1 cellular context compared by ENCODE assay signal in the genomic region with DNA sequence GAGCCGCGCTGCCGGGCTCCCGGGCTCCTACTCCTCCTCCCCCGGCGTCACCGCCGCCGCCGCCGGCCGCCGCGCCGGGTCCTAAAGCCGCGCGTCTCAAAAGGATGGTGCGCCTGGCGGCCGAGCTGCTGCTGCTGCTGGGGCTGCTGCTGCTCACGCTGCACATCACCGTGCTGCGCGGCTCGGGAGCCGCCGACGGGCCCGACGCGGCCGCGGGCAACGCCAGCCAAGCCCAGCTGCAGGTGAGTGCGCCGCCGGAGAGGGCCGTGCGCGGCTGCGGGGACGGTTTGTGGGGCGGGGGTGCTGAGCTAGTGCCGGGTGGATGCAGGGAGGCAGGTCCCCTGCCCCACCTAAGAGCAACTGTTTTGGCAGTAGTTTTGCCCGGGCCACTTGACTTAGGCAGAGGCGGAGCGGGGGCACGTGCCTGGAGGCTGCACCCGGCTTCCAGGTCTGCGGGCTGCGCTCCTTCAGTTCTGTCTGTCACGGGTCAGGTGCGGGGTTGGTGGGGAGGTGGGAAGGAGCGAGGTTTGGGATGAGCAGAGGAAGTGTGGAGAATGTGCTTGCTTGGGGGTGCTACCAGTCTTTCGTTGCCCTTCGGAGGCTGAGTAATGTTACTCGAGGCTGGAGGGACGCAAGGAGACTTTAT.
TF ChIP-seq lines count a peak whose summit lies in the region.

No MANE protein-coding gene starts in this region.

TF ChIP-seq in HepG2, 621 proteins besides CTCF, POLR2A, EP300 and RAD21 (continued from another document and continues in another):
- TF ChIP-seq, protein P1, sequence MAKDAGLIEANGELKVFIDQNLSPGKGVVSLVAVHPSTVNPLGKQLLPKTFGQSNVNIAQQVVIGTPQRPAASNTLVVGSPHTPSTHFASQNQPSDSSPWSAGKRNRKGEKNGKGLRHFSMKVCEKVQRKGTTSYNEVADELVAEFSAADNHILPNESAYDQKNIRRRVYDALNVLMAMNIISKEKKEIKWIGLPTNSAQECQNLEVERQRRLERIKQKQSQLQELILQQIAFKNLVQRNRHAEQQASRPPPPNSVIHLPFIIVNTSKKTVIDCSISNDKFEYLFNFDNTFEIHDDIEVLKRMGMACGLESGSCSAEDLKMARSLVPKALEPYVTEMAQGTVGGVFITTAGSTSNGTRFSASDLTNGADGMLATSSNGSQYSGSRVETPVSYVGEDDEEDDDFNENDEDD (CRISPR knock-in tag; IDR thresholded peaks at IDR 0.05; ENCODE audit: borderline replicate concordance): peak; percentile 81
- TF ChIP-seq, protein P2, sequence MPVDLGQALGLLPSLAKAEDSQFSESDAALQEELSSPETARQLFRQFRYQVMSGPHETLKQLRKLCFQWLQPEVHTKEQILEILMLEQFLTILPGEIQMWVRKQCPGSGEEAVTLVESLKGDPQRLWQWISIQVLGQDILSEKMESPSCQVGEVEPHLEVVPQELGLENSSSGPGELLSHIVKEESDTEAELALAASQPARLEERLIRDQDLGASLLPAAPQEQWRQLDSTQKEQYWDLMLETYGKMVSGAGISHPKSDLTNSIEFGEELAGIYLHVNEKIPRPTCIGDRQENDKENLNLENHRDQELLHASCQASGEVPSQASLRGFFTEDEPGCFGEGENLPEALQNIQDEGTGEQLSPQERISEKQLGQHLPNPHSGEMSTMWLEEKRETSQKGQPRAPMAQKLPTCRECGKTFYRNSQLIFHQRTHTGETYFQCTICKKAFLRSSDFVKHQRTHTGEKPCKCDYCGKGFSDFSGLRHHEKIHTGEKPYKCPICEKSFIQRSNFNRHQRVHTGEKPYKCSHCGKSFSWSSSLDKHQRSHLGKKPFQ (CRISPR knock-in tag; IDR thresholded peaks at IDR 0.05; ENCODE audit: insufficient replicate concordance): peak; percentile 34
- no peak for TF ChIP-seq CCDC6 (CRISPR knock-in tag; IDR thresholded peaks at IDR 0.05)
- TF ChIP-seq, protein P3, sequence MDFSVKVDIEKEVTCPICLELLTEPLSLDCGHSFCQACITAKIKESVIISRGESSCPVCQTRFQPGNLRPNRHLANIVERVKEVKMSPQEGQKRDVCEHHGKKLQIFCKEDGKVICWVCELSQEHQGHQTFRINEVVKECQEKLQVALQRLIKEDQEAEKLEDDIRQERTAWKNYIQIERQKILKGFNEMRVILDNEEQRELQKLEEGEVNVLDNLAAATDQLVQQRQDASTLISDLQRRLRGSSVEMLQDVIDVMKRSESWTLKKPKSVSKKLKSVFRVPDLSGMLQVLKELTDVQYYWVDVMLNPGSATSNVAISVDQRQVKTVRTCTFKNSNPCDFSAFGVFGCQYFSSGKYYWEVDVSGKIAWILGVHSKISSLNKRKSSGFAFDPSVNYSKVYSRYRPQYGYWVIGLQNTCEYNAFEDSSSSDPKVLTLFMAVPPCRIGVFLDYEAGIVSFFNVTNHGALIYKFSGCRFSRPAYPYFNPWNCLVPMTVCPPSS (IDR thresholded peaks at IDR 0.05): no peak
- TF ChIP-seq, protein P4, sequence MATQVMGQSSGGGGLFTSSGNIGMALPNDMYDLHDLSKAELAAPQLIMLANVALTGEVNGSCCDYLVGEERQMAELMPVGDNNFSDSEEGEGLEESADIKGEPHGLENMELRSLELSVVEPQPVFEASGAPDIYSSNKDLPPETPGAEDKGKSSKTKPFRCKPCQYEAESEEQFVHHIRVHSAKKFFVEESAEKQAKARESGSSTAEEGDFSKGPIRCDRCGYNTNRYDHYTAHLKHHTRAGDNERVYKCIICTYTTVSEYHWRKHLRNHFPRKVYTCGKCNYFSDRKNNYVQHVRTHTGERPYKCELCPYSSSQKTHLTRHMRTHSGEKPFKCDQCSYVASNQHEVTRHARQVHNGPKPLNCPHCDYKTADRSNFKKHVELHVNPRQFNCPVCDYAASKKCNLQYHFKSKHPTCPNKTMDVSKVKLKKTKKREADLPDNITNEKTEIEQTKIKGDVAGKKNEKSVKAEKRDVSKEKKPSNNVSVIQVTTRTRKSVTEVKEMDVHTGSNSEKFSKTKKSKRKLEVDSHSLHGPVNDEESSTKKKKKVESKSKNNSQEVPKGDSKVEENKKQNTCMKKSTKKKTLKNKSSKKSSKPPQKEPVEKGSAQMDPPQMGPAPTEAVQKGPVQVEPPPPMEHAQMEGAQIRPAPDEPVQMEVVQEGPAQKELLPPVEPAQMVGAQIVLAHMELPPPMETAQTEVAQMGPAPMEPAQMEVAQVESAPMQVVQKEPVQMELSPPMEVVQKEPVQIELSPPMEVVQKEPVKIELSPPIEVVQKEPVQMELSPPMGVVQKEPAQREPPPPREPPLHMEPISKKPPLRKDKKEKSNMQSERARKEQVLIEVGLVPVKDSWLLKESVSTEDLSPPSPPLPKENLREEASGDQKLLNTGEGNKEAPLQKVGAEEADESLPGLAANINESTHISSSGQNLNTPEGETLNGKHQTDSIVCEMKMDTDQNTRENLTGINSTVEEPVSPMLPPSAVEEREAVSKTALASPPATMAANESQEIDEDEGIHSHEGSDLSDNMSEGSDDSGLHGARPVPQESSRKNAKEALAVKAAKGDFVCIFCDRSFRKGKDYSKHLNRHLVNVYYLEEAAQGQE (IDR thresholded peaks at IDR 0.05; ENCODE audit: borderline replicate concordance in 1 of 2, low read depth in 1 of 2, low read length in 2 of 2): no peak
- no peak for TF ChIP-seq NFYB (CRISPR knock-in tag; IDR thresholded peaks at IDR 0.05)
- TF ChIP-seq, protein P5, sequence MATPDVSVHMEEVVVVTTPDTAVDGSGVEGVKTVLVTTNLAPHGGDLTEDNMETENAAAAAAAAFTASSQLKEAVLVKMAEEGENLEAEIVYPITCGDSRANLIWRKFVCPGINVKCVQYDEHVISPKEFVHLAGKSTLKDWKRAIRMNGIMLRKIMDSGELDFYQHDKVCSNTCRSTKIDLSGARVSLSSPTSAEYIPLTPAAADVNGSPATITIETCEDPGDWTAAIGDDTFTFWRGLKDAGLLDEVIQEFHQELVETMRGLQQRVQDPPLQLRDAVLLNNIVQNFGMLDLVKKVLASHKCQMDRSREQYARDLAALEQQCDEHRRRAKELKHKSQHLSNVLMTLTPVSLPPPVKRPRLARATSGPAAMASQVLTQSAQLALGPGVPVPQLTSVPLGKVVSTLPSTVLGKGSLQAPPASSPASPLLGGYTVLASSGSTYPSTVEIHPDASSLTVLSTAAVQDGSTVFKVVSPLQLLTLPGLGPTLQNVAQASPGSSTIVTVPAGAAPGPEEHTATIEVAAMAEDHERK (CRISPR knock-in tag; IDR thresholded peaks at IDR 0.05; ENCODE audit: low read depth): no peak
- TF ChIP-seq, protein P6, sequence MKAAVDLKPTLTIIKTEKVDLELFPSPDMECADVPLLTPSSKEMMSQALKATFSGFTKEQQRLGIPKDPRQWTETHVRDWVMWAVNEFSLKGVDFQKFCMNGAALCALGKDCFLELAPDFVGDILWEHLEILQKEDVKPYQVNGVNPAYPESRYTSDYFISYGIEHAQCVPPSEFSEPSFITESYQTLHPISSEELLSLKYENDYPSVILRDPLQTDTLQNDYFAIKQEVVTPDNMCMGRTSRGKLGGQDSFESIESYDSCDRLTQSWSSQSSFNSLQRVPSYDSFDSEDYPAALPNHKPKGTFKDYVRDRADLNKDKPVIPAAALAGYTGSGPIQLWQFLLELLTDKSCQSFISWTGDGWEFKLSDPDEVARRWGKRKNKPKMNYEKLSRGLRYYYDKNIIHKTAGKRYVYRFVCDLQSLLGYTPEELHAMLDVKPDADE (CRISPR knock-in tag; IDR thresholded peaks at IDR 0.05): no peak
- TF ChIP-seq, protein P7, sequence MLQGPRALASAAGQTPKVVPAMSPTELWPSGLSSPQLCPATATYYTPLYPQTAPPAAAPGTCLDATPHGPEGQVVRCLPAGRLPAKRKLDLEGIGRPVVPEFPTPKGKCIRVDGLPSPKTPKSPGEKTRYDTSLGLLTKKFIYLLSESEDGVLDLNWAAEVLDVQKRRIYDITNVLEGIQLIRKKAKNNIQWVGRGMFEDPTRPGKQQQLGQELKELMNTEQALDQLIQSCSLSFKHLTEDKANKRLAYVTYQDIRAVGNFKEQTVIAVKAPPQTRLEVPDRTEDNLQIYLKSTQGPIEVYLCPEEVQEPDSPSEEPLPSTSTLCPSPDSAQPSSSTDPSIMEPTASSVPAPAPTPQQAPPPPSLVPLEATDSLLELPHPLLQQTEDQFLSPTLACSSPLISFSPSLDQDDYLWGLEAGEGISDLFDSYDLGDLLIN (CRISPR knock-in tag; IDR thresholded peaks at IDR 0.05; ENCODE audit: borderline replicate concordance): no peak
- TF ChIP-seq ZNF296 (CRISPR knock-in tag; conservative IDR thresholded peaks at IDR 0.05): no peak
- no peak for TF ChIP-seq ZFP1 (CRISPR knock-in tag; IDR thresholded peaks at IDR 0.05)
- peak; percentile 77; the same call in 1 of the 2 replicates for TF ChIP-seq CENPT (CRISPR knock-in tag; IDR thresholded peaks at IDR 0.05; ENCODE audit: low read depth)
- no peak for TF ChIP-seq ZNF441 (CRISPR knock-in tag; IDR thresholded peaks at IDR 0.05; ENCODE audit: borderline replicate concordance)
- 0 out of 2 replicates have a peak, but pooled peaks have one; percentile 42 for TF ChIP-seq MEIS2 (CRISPR knock-in tag; IDR thresholded peaks at IDR 0.05)
- TF ChIP-seq MAFF (IDR thresholded peaks at IDR 0.05; ENCODE audit: low read depth, low read length): no peak
- no peak for TF ChIP-seq GZF1 (CRISPR knock-in tag; IDR thresholded peaks at IDR 0.05)
- peak; percentile 72; the same call in 1 of the 2 replicates for TF ChIP-seq ZSCAN31 (CRISPR knock-in tag; IDR thresholded peaks at IDR 0.05; ENCODE audit: low read depth)
- TF ChIP-seq, protein P8, sequence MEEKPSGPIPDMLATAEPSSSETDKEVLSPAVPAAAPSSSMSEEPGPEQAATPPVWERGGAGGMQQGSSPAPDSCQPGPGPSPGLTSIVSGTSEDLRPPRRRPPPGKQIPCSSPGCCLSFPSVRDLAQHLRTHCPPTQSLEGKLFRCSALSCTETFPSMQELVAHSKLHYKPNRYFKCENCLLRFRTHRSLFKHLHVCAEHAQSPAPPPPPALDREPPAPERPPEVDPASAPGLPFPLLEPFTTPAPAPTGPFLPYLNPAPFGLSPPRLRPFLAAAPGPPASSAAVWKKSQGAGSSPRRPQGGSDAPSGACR (CRISPR knock-in tag; IDR thresholded peaks at IDR 0.05): no peak
- TF ChIP-seq, protein P9, sequence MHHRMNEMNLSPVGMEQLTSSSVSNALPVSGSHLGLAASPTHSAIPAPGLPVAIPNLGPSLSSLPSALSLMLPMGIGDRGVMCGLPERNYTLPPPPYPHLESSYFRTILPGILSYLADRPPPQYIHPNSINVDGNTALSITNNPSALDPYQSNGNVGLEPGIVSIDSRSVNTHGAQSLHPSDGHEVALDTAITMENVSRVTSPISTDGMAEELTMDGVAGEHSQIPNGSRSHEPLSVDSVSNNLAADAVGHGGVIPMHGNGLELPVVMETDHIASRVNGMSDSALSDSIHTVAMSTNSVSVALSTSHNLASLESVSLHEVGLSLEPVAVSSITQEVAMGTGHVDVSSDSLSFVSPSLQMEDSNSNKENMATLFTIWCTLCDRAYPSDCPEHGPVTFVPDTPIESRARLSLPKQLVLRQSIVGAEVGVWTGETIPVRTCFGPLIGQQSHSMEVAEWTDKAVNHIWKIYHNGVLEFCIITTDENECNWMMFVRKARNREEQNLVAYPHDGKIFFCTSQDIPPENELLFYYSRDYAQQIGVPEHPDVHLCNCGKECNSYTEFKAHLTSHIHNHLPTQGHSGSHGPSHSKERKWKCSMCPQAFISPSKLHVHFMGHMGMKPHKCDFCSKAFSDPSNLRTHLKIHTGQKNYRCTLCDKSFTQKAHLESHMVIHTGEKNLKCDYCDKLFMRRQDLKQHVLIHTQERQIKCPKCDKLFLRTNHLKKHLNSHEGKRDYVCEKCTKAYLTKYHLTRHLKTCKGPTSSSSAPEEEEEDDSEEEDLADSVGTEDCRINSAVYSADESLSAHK (CRISPR knock-in tag; IDR thresholded peaks at IDR 0.05; ENCODE audit: borderline replicate concordance): no peak; the same call in 1 of the 2 replicates
- TF ChIP-seq GATAD1 (CRISPR knock-in tag; IDR thresholded peaks at IDR 0.05): peak; percentile 32; the same call in 1 of the 2 replicates
- TF ChIP-seq, protein P10, sequence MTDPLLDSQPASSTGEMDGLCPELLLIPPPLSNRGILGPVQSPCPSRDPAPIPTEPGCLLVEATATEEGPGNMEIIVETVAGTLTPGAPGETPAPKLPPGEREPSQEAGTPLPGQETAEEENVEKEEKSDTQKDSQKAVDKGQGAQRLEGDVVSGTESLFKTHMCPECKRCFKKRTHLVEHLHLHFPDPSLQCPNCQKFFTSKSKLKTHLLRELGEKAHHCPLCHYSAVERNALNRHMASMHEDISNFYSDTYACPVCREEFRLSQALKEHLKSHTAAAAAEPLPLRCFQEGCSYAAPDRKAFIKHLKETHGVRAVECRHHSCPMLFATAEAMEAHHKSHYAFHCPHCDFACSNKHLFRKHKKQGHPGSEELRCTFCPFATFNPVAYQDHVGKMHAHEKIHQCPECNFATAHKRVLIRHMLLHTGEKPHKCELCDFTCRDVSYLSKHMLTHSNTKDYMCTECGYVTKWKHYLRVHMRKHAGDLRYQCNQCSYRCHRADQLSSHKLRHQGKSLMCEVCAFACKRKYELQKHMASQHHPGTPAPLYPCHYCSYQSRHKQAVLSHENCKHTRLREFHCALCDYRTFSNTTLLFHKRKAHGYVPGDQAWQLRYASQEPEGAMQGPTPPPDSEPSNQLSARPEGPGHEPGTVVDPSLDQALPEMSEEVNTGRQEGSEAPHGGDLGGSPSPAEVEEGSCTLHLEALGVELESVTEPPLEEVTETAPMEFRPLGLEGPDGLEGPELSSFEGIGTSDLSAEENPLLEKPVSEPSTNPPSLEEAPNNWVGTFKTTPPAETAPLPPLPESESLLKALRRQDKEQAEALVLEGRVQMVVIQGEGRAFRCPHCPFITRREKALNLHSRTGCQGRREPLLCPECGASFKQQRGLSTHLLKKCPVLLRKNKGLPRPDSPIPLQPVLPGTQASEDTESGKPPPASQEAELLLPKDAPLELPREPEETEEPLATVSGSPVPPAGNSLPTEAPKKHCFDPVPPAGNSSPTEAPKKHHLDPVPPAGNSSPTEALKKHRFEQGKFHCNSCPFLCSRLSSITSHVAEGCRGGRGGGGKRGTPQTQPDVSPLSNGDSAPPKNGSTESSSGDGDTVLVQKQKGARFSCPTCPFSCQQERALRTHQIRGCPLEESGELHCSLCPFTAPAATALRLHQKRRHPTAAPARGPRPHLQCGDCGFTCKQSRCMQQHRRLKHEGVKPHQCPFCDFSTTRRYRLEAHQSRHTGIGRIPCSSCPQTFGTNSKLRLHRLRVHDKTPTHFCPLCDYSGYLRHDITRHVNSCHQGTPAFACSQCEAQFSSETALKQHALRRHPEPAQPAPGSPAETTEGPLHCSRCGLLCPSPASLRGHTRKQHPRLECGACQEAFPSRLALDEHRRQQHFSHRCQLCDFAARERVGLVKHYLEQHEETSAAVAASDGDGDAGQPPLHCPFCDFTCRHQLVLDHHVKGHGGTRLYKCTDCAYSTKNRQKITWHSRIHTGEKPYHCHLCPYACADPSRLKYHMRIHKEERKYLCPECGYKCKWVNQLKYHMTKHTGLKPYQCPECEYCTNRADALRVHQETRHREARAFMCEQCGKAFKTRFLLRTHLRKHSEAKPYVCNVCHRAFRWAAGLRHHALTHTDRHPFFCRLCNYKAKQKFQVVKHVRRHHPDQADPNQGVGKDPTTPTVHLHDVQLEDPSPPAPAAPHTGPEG (CRISPR knock-in tag; IDR thresholded peaks at IDR 0.05): peak; percentile 88
- TF ChIP-seq, protein P11, sequence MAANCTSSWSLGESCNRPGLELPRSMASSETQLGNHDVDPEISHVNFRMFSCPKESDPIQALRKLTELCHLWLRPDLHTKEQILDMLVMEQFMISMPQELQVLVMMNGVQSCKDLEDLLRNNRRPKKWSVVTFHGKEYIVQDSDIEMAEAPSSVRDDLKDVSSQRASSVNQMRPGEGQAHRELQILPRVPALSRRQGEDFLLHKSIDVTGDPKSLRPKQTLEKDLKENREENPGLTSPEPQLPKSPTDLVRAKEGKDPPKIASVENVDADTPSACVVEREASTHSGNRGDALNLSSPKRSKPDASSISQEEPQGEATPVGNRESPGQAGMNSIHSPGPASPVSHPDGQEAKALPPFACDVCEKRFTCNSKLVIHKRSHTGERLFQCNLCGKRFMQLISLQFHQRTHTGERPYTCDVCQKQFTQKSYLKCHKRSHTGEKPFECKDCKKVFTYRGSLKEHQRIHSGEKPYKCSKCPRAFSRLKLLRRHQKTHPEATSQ (CRISPR knock-in tag; IDR thresholded peaks at IDR 0.05; ENCODE audit: borderline replicate concordance): 0 out of 2 replicates have a peak, but pooled peaks have one; percentile 55
- peak; percentile 40; the same call in 1 of the 2 replicates for TF ChIP-seq ETV5 (CRISPR knock-in tag; IDR thresholded peaks at IDR 0.05; ENCODE audit: borderline replicate concordance)
- no peak for TF ChIP-seq ADNP (CRISPR knock-in tag; IDR thresholded peaks at IDR 0.05)
